ENCODE assay signal across 10 cellular contexts in the genomic region with DNA sequence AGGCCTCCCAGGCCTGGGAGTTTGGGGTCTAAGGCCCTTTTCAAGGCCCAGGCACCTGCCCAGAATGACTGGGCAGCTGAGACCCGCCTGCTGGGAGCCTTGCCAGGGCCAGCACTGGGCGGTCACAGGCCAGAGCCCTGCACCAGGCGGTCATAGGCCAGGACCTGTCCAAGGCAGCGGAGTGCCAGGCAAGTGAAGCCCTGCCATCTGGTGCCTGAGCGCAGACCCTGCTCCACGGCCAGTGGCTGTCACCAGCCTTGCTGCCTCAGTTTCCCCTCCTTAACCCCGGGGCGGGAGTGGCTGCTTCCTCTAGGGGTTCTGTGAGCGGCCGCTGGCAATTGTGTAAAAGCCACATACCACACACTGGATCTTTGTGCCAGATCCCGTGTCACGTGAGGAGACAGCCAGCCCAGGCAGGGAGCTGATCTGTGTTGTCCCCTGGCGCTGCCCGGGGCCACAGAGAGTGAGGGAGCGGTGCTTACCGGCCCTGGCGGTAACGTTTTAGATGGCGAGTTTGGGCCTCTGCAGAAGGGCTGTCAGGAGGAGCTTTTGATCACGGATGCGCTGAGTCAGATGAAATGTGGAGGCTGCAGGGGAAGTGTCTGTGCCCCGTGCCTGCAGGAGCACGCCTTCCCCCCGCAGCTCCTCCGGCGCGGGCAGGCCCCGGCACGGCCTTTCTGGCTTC. TPM values are rescaled to one million over a fixed set of nuclear protein-coding genes. Genes with fewer than 3 reads are reported as not detected.
DNase-seq lines count a peak whose midpoint lies in the region; ATAC-seq, FAIRE-seq and TF ChIP-seq lines count a peak whose summit lies in the region.
"Had no signal": no experiment of that assay in that cellular context is flagged by ENCODE, and none has a peak within 500 bp of the region (broad histone marks: within the 10 kb centered on the region; RNA-seq: fewer than 3 reads in every experiment).

No MANE protein-coding gene starts in this region.

- H3K14ac ChIP-seq in neuronal stem cell (ENCODE audit: low read length): peak overlapping the region; percentile 79

- CTCF ChIA-PET in MCF 10A (lab: Yijun Ruan, JAX): interaction anchor here (0.5 to 0.8 kb wide), 2 partner anchors 187 to 273 kb away, joined by 3 read pairs; no protein-coding TSS in a partner anchor

- peaks cover 25 to 33% of the 10 kb centered on the region in 2 donors for H3K4me1 ChIP-seq in breast epithelium
- peaks cover 27 to 45% of the 10 kb centered on the region in 2 donors for H3K4me1 ChIP-seq in neuronal stem cell (ENCODE audit: control insufficient read depth in 2 of 2, insufficient read depth in 1 of 2, low read depth in 1 of 2, low read length in 2 of 2)

- H3K27ac ChIP-seq in breast epithelium: peak overlapping the region; percentile 21 to 87
- H3K27ac ChIP-seq in neuronal stem cell (replicated peaks; ENCODE audit: low read length): no peak overlapping the region

- POLR2A ChIA-PET in MCF 10A (lab: Yijun Ruan, JAX): no interaction called here

- peaks cover 26% of the 10 kb centered on the region for H3K79me1 ChIP-seq in neuronal stem cell (ENCODE audit: low read depth, low read length)

- TF ChIP-seq POLR2A in breast epithelium (IDR thresholded peaks at IDR 0.05): no peak

- H3K9ac ChIP-seq in neuronal stem cell (ENCODE audit: low read depth, low read length, poor library complexity): peak overlapping the region; percentile 50

- H3K36me3 Mint-ChIP-seq in MCF 10A (ENCODE audit: insufficient read depth, unreplicated experiment): no peaks in the 10 kb centered on the region

- DNase-seq in breast epithelium (ENCODE audit: low spot score in 2 of 2): no peak
- no peak for DNase-seq in MCF 10A (ENCODE audit: unreplicated experiment)
- peak; percentile 58 for DNase-seq in glomerular visceral epithelial cell (ENCODE audit: extremely low spot score)
- no peak for DNase-seq in neuronal stem cell (ENCODE audit: low spot score)
- DNase-seq in D721Med (ENCODE audit: insufficient read length, low spot score): no peak

- H2BK120ac ChIP-seq in neuronal stem cell (ENCODE audit: low read depth, low read length): no peak overlapping the region

- ATAC-seq in HG03469 (IDR thresholded peaks at IDR 0.05; ENCODE audit: unreplicated experiment) (no peak), GM21723 (IDR thresholded peaks at IDR 0.05; ENCODE audit: unreplicated experiment) (no peak), GM19455 (IDR thresholded peaks at IDR 0.05; ENCODE audit: unreplicated experiment) (no peak)

- peak overlapping the region; percentile 20 for H2BK15ac ChIP-seq in neuronal stem cell (ENCODE audit: low read length)

- H3K18ac ChIP-seq in neuronal stem cell (ENCODE audit: low read length): peak overlapping the region; percentile 19

- no peak overlapping the region for H4K91ac ChIP-seq in neuronal stem cell (ENCODE audit: low read depth, low read length, poor library complexity)

- no peak overlapping the region for H2BK5ac ChIP-seq in neuronal stem cell (ENCODE audit: low read length)

- no peak overlapping the region for H4K8ac ChIP-seq in neuronal stem cell (ENCODE audit: low read depth, low read length)

- H3K4me3 Mint-ChIP-seq in MCF 10A (ENCODE audit: unreplicated experiment): no peak overlapping the region
- H3K4me3 Mint-ChIP-seq: central memory CD8-positive, alpha-beta T cell had no signal

- WGBS in neuronal stem cell (ENCODE audit: extremely low coverage in 2 of 2, insufficient read length in 2 of 2, insufficient replicate concordance in 1 of 2), 2 donors: no CpG with 5 or more reads among the region's 29 CpGs

- no peaks in the 10 kb centered on the region for H3K27me3 ChIP-seq in breast epithelium
- H3K27me3 ChIP-seq in neuronal stem cell (ENCODE audit: control insufficient read depth in 3 of 3, insufficient read depth in 3 of 3, low read depth in 1 of 3, low read length in 3 of 3): peaks cover 0 to 76% (median under 1%) of the 10 kb centered on the region in 3 experiments

- H3K4me1 Mint-ChIP-seq in MCF 10A (ENCODE audit: insufficient read depth, unreplicated experiment): no peaks in the 10 kb centered on the region
- H3K4me1 Mint-ChIP-seq: central memory CD8-positive, alpha-beta T cell had no signal

- H2AFZ ChIP-seq in neuronal stem cell (ENCODE audit: low read length): no peak overlapping the region

- H2AK5ac ChIP-seq in neuronal stem cell (ENCODE audit: low read depth, low read length): peak overlapping the region; percentile 68

- intact Hi-C loops in breast epithelium (cut with DNase I; ENCODE audit: low total_unique reads): loop anchor here (10.0 kb wide), 1 partner anchor 85 kb away; no protein-coding TSS in a partner anchor
- intact Hi-C loops in MCF 10A (cut with micrococcal nuclease): no loop called here

- no peaks in the 10 kb centered on the region for H3K9me3 Mint-ChIP-seq in MCF 10A (ENCODE audit: unreplicated experiment)
- H3K9me3 Mint-ChIP-seq: central memory CD8-positive, alpha-beta T cell had no signal

- no peak for FAIRE-seq in D721Med (lab: Jason Lieb, UNC)
- FAIRE-seq: A204.1 had no signal

- H3K9me3 ChIP-seq in breast epithelium: no peaks in the 10 kb centered on the region
- H3K9me3 ChIP-seq in neuronal stem cell (replicated peaks in 1 of 2; ENCODE audit: control insufficient read depth in 2 of 2, insufficient read depth in 1 of 2, low read depth in 1 of 2, low read length in 2 of 2): no peaks in the 10 kb centered on the region

- H2BK12ac ChIP-seq in neuronal stem cell (ENCODE audit: low read length): peak overlapping the region; percentile 16

- TF ChIP-seq CTCF in breast epithelium (IDR thresholded peaks at IDR 0.05) (no peak), MCF 10A (IDR thresholded peaks at IDR 0.05; ENCODE audit: unreplicated experiment) (no peak), D721Med (IDR thresholded peaks at IDR 0.05; ENCODE audit: insufficient read depth, missing control alignments) (no peak)

- no peak overlapping the region for H3K4ac ChIP-seq in neuronal stem cell (ENCODE audit: low read length)

- no peaks in the 10 kb centered on the region for H3K27me3 Mint-ChIP-seq in MCF 10A (ENCODE audit: insufficient read depth, unreplicated experiment)

- no peak overlapping the region for H3K4me2 ChIP-seq in neuronal stem cell (ENCODE audit: insufficient read depth, low read length, poor library complexity, severe bottlenecking)

- H3K23ac ChIP-seq in neuronal stem cell (ENCODE audit: low read depth, low read length, poor library complexity): no peak overlapping the region

- H3K4me3 ChIP-seq in breast epithelium: peak overlapping the region in 1 of 3 donors; percentile 46
- H3K4me3 ChIP-seq in neuronal stem cell (ENCODE audit: low read length in 2 of 2): no peak overlapping the region

- no TSS peak for BruUV-seq in MCF 10A (replicated peaks; lab: Mats Ljungman, UMichigan)

- H3K36me3 ChIP-seq in breast epithelium (no peaks in the 10 kb centered on the region), neuronal stem cell (replicated peaks in 1 of 2; ENCODE audit: control insufficient read depth in 2 of 2, insufficient read depth in 2 of 2, low read length in 2 of 2) (peaks cover 0 to 1% of the 10 kb centered on the region in 2 donors)

- no peak overlapping the region for H3K27ac Mint-ChIP-seq in MCF 10A (ENCODE audit: low read depth, unreplicated experiment)

RNA-seq across cellular contexts. Expression of gene COL18A1, which starts 4.6 kb away (rescaled TPM):
- total RNA-seq in breast epithelium (10 to 100 TPM; 48.3 to 62.9 (median 55.8) TPM), MCF 10A (2022) (2.1 and 3.4 TPM in 2 replicates)
- polyA plus RNA-seq in neuronal stem cell (2013, experiment 1 of 2): 42.5 TPM
- polyA plus RNA-seq in neuronal stem cell (2013, experiment 2 of 2): 42.1 TPM

Comparison
In these comparisons a context has a peak if more than half of its experiments do, and no peak if none do; other contexts are left out.
1. RNA of gene COL18A1, which starts 4.6 kb away (total RNA-seq): 48.3 to 62.9 TPM in breast epithelium; 2.1 to 3.4 TPM in MCF 10A; every median in the first group is over 10 times any median in the second.